Comparison of ENCODE assay signal across 9 cellular contexts in the genomic region with DNA sequence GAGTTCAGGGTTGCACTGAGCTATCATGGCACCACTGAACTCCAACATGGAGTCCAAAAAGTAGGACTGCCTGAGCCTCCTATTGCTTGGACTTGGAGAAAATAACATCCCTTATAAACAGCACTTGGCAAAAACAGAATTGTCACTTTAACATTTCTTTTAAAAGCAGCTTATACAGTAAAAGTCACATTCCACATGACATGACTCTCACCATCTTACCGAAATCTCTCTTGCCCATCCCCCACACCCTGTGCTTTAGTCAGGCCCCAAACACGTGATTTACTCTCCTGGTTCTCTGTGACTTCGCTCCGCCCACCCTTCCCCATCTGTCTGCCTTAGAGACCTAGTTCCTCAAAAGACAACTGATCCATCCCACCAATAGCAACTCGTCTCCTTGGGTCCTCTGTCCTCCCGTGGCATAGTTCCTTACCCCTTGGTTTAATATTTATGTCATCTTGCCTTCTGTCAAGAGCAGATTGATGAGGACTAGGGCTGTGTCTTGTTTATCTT. TPM values are rescaled to one million over a fixed set of nuclear protein-coding genes. Genes with fewer than 3 reads are reported as not detected.
A peak's percentile ranks its signal among the peaks of the same experiment; 100 is the strongest.
DNase-seq lines count a peak whose midpoint lies in the region; FAIRE-seq and TF ChIP-seq lines count a peak whose summit lies in the region.
"Had no signal": no experiment of that assay in that cellular context is flagged by ENCODE, and none has a peak within 500 bp of the region (broad histone marks: within the 10 kb centered on the region; RNA-seq: fewer than 3 reads in every experiment).

No MANE protein-coding gene starts in this region.

- H3K27ac ChIP-seq in AG04450 (ENCODE audit: low read depth, low read length) (peak overlapping the region; percentile 21), kidney (ENCODE audit: low read depth in 2 of 2, low read length in 2 of 2) (no peak overlapping the region)

- H3K9me3 ChIP-seq in AG04450 (ENCODE audit: control insufficient read depth, insufficient read depth, low read length) (no peaks in the 10 kb centered on the region; the same call in 1 of the 2 replicates), kidney (ENCODE audit: control insufficient read depth in 1 of 2, low read length in 2 of 2) (no peaks in the 10 kb centered on the region)

- intact Hi-C loops in kidney (cut with DNase I): no loop called here

- H3K9ac ChIP-seq in kidney (ENCODE audit: low read length in 2 of 2): no peak overlapping the region

- no peaks in the 10 kb centered on the region for H3K27me3 ChIP-seq in AG04450 (ENCODE audit: control insufficient read depth, insufficient read depth, low read length)

- no peak for FAIRE-seq in kidney (lab: Jason Lieb, UNC)
- FAIRE-seq: islet of Langerhans had no signal

- peaks cover 21 to 31% of the 10 kb centered on the region in 2 donors for H3K4me1 ChIP-seq in kidney (ENCODE audit: control insufficient read depth in 1 of 2, insufficient read depth in 1 of 2, low read depth in 1 of 2, low read length in 2 of 2)

- no peak for DNase-seq in AG04450 (ENCODE audit: low read depth, low spot score)
- DNase-seq in KBM-7: peak; percentile 94
- peak; percentile 30 for DNase-seq in activated T-cell treated with anti-CD3 and anti-CD28 coated beads for 48 hours (ENCODE audit: low read depth)
- DNase-seq in hippocampal formation (lab: John Stamatoyannopoulos, UW): peak; percentile 18 to 27
- DNase-seq in stimulated activated CD4-positive, alpha-beta T cell treated with anti-CD3 and anti-CD28 coated beads, TNF-alpha, amount 100 ng/mL, for 48 hours (ENCODE audit: low read depth in 3 of 3): peak in 2 of 3 donors; percentile 39 to 46
- no peak for DNase-seq in kidney
- no peak for DNase-seq in NCI-H187 (lab: John Stamatoyannopoulos, UW)
- DNase-seq in activated CD4-positive, CD25-positive, alpha-beta regulatory T cell treated with anti-CD3 and anti-CD28 coated beads, Interleukin-2, amount 50 U/mL, for 72 hours: no peak

- in situ Hi-C loops in KBM-7 (cut with MboI; ENCODE audit: low pct_unique_long_range_greater_than_20kb, low sequenced_read_pairs): no loop called here

- no peak overlapping the region for H3K4me3 ChIP-seq in AG04450 (ENCODE audit: low read depth, low read length)
- no peak overlapping the region for H3K4me3 ChIP-seq in kidney (ENCODE audit: low read length in 2 of 2)

- TF ChIP-seq CTCF in AG04450 (IDR thresholded peaks at IDR 0.05; ENCODE audit: low read depth, low read length) (no peak), kidney (IDR thresholded peaks at IDR 0.05; ENCODE audit: borderline replicate concordance, extremely low read depth, insufficient read depth) (no peak)

- CTCF ChIA-PET in AG04450 (lab: Charles Lee): interaction anchor here (0.7 to 0.9 kb wide), 2 partner anchors 60 to 250 kb away, joined by 3 read pairs; no protein-coding TSS in a partner anchor

- POLR2A ChIA-PET in AG04450 (lab: Yijun Ruan, JAX): no interaction called here

- peaks cover 18 to 32% of the 10 kb centered on the region in 2 donors for H3K36me3 ChIP-seq in kidney (ENCODE audit: control insufficient read depth in 1 of 2, insufficient read depth in 2 of 2, low read length in 2 of 2)

RNA-seq across cellular contexts. Expression of a gene that starts 4.6 kb away (rescaled TPM):
- 28.0 and 34.0 TPM in 2 replicates for polyA plus RNA-seq in AG04450 (2011; rRNA removed)
- 19.7 and 23.5 TPM in 2 replicates for polyA minus RNA-seq in AG04450 (2011; rRNA and poly(A)+ RNA removed)
- total RNA-seq in kidney: 88.6 TPM
- polyA plus RNA-seq in kidney (ENCODE audit: insufficient read depth, low read depth, low replicate concordance): 35.0 TPM

RNA-seq across cellular contexts. Expression of a gene that starts 4.9 kb away (rescaled TPM):
- polyA plus RNA-seq in AG04450 (2011; rRNA removed) (17.4 and 24.4 TPM in 2 replicates), kidney (ENCODE audit: insufficient read depth, low read depth, low replicate concordance) (67.1 TPM)
- polyA minus RNA-seq in AG04450 (2011; rRNA and poly(A)+ RNA removed): 28.8 and 33.2 TPM in 2 replicates
- 113 TPM for total RNA-seq in kidney

RNA-seq across cellular contexts. Expression of a gene that starts 52.9 kb away (rescaled TPM):
- 25.2 and 39.3 TPM in 2 replicates for polyA plus RNA-seq in AG04450 (2011; rRNA removed)
- polyA minus RNA-seq in AG04450 (2011; rRNA and poly(A)+ RNA removed): 8.0 and 8.5 TPM in 2 replicates
- total RNA-seq in kidney: 74.6 TPM
- 244 TPM for polyA plus RNA-seq in kidney (ENCODE audit: insufficient read depth, low read depth, low replicate concordance)

RNA-seq across cellular contexts. Expression of a gene that starts 53.4 kb away (rescaled TPM):
- polyA plus RNA-seq in AG04450 (2011; rRNA removed) (4.9 and 7.0 TPM in 2 replicates), kidney (ENCODE audit: insufficient read depth, low read depth, low replicate concordance) (29.9 TPM)
- polyA minus RNA-seq in AG04450 (2011; rRNA and poly(A)+ RNA removed): 2.3 and 2.4 TPM in 2 replicates
- total RNA-seq in kidney: 7.8 TPM

RNA-seq across cellular contexts. Expression of a gene that starts 59.7 kb away (rescaled TPM):
- polyA plus RNA-seq in AG04450 (2011; rRNA removed) (0.04 TPM in 1 of 2 replicates, not detected in the other), kidney (ENCODE audit: insufficient read depth, low read depth, low replicate concordance) (2.2 TPM)
- not detected in 2 replicates for polyA minus RNA-seq in AG04450 (2011; rRNA and poly(A)+ RNA removed)
- total RNA-seq in kidney: 0.94 TPM

Comparison
In these comparisons a context has a peak if more than half of its experiments do, and no peak if none do; other contexts are left out.
1. DNase-seq: peak in KBM-7 (single experiment), activated T-cell treated with anti-CD3 and anti-CD28 coated beads for 48 hours (single experiment), hippocampal formation (2 of 2) and stimulated activated CD4-positive, alpha-beta T cell treated with anti-CD3 and anti-CD28 coated beads, TNF-alpha, amount 100 ng/mL, for 48 hours (2 of 3); none in AG04450 (single experiment), kidney (single experiment), NCI-H187 (0 of 2) and activated CD4-positive, CD25-positive, alpha-beta regulatory T cell treated with anti-CD3 and anti-CD28 coated beads, Interleukin-2, amount 50 U/mL, for 72 hours (single experiment).